ENCODE assay signal across 19 cellular contexts in genomic region chr4:159547645-159548308, GRCh38.
DNase-seq lines count a peak whose midpoint lies in the region; TF ChIP-seq lines count a peak whose summit lies in the region.
"Had no signal": no experiment of that assay in that cellular context is flagged by ENCODE, and none has a peak within 500 bp of the region (broad histone marks: within the 10 kb centered on the region; RNA-seq: fewer than 3 reads in every experiment).

No MANE protein-coding gene starts in this region.

- TF ChIP-seq POLR2A in vagina (IDR thresholded peaks at IDR 0.05), result no peak

- in situ Hi-C loops in astrocyte of the spinal cord (cut with HindIII; ENCODE audit: low sequenced_read_pairs), result no loop called here

- no peaks in the 10 kb centered on the region for H3K36me3 ChIP-seq in vagina
- H3K36me3 ChIP-seq: cardiac muscle cell, pancreas had no signal

- H3K4me3 ChIP-seq in astrocyte of the spinal cord (ENCODE audit: low read depth, low read length) (no peak overlapping the region), vagina (no peak overlapping the region)
- H3K4me3 ChIP-seq: cardiac muscle cell, dorsolateral prefrontal cortex, pancreas had no signal

- DNase-seq in EH (ENCODE audit: low read depth), result peak; percentile 3
- DNase-seq in NCI-H226, result peak; percentile 11
- DNase-seq in astrocyte of the spinal cord (ENCODE audit: low read depth, low spot score), result peak; percentile 43
- peak; percentile 15 for DNase-seq in kidney tubule cell (ENCODE audit: low spot score)
- DNase-seq in SIG-M5 (lab: John Stamatoyannopoulos, UW), result no peak
- DNase-seq in vagina (ENCODE audit: extremely low spot score in 2 of 2), result no peak
- DNase-seq in activated CD4-positive, alpha-beta T cell treated with anti-CD3 and anti-CD28 coated beads, Interleukin-2, amount 50 U/mL, for 4 hours, result no peak
- no peak for DNase-seq in NCI-H146 (lab: John Stamatoyannopoulos, UW)
- DNase-seq: activated CD4-positive, alpha-beta T cell treated with anti-CD3 and anti-CD28 coated beads, Interleukin-2, amount 10 ng/mL, durations not matched to agents 24 days and 14 days; activated naive CD8-positive, alpha-beta T cell treated with anti-CD3 and anti-CD28 coated beads, Interleukin-2, amount 10 ng/mL, durations not matched to agents 7 days and 5 days; Kasumi-1; NCI-H1417; NCI-H2107; NCI-H524 treated with DMSO at 0.1 percent for 48 hours; pancreas; RPMI8226 had no signal

- no peaks in the 10 kb centered on the region for H3K27me3 ChIP-seq in vagina
- H3K27me3 ChIP-seq: cardiac muscle cell, pancreas had no signal

- intact Hi-C loops in vagina (cut with DNase I), result no loop called here

- H3K9me3 ChIP-seq in vagina, result no peaks in the 10 kb centered on the region
- H3K9me3 ChIP-seq: pancreas had no signal

- no peak for TF ChIP-seq CTCF in astrocyte of the spinal cord (IDR thresholded peaks at IDR 0.05; ENCODE audit: low read depth, low read length)
- TF ChIP-seq CTCF in vagina (IDR thresholded peaks at IDR 0.05), result no peak

- H3K27ac ChIP-seq in vagina, result no peak overlapping the region
- H3K27ac ChIP-seq: cardiac muscle cell, dorsolateral prefrontal cortex, epithelial cell of prostate, pancreas had no signal

- H3K4me1 ChIP-seq in vagina, result no peaks in the 10 kb centered on the region

Comparison
In these comparisons a context has a peak if more than half of its experiments do, and no peak if none do; other contexts are left out.
1. DNase-seq: peak in EH (single experiment), NCI-H226 (single experiment), astrocyte of the spinal cord (single experiment) and kidney tubule cell (single experiment); none in SIG-M5 (single experiment), vagina (0 of 2), activated CD4-positive, alpha-beta T cell treated with anti-CD3 and anti-CD28 coated beads, Interleukin-2, amount 50 U/mL, for 4 hours (0 of 2) and NCI-H146 (single experiment).